18 cellular contexts compared by ENCODE assay signal in genomic region chr6:6766230-6766905, GRCh38.
DNase-seq lines count a peak whose midpoint lies in the region; ATAC-seq and TF ChIP-seq lines count a peak whose summit lies in the region.
"Had no signal": no experiment of that assay in that cellular context is flagged by ENCODE, and none has a peak within 500 bp of the region (broad histone marks: within the 10 kb centered on the region; RNA-seq: fewer than 3 reads in every experiment).

No MANE protein-coding gene starts in this region.

- intact Hi-C loops in body of pancreas (cut with DNase I) (no loop called here), Right ventricle myocardium superior (cut with DNase I) (no loop called here)
- intact Hi-C loops in CD8-positive, alpha-beta T cell (cut with DNase I, micrococcal nuclease), result no loop called here

- CTCF ChIA-PET in CD8-positive, alpha-beta T cell (lab: Charles Lee), result no interaction called here

- no peak for TF ChIP-seq CTCF in MM.1S (IDR thresholded peaks at IDR 0.05; ENCODE audit: low read length)
- TF ChIP-seq CTCF in body of pancreas (IDR thresholded peaks at IDR 0.05), result no peak
- TF ChIP-seq CTCF in liver (IDR thresholded peaks at IDR 0.05; ENCODE audit: low read depth, low read length, missing input control), result no peak
- no peak for TF ChIP-seq CTCF in foreskin keratinocyte (conservative IDR thresholded peaks at IDR 0.05)
- no peak for TF ChIP-seq CTCF in CD8-positive, alpha-beta T cell (IDR thresholded peaks at IDR 0.05)

- no peaks in the 10 kb centered on the region for H3K27me3 ChIP-seq in MM.1S (replicated peaks; ENCODE audit: insufficient read depth, low read length)
- no peaks in the 10 kb centered on the region for H3K27me3 ChIP-seq in body of pancreas
- no peaks in the 10 kb centered on the region for H3K27me3 ChIP-seq in liver (ENCODE audit: control insufficient read depth in 4 of 4, insufficient read depth in 4 of 4, low read length in 3 of 4)
- no peaks in the 10 kb centered on the region for H3K27me3 ChIP-seq in foreskin keratinocyte
- H3K27me3 ChIP-seq in CD8-positive, alpha-beta T cell (ENCODE audit: insufficient read depth, low read length), result no peaks in the 10 kb centered on the region

- H3F3A ChIP-seq in MM.1S (ENCODE audit: insufficient read depth, low read length), result no peaks in the 10 kb centered on the region

- H3K9me2 ChIP-seq in MM.1S (replicated peaks; ENCODE audit: insufficient read depth, low read length), result no peaks in the 10 kb centered on the region
- H3K9me2 ChIP-seq: SK-N-SH had no signal

- no peaks in the 10 kb centered on the region for H3K9me3 Mint-ChIP-seq in CD8-positive, alpha-beta T cell

- no peak for TF ChIP-seq POLR2A in body of pancreas (IDR thresholded peaks at IDR 0.05)

- H3K4me1 ChIP-seq in MM.1S (ENCODE audit: low read length) (0 out of 2 replicates have a peak, but pooled peaks cover 8% of the 10 kb centered on the region), body of pancreas (peaks cover 5% of the 10 kb centered on the region), liver (ENCODE audit: control insufficient read depth in 4 of 4, insufficient read depth in 4 of 4, low read length in 3 of 4) (peaks cover 0 to 20% (median 7%) of the 10 kb centered on the region in 4 donors), foreskin keratinocyte (no peaks in the 10 kb centered on the region)
- H3K4me1 ChIP-seq in CD8-positive, alpha-beta T cell (ENCODE audit: insufficient read depth, low read length), result no peaks in the 10 kb centered on the region

- H3K27ac Mint-ChIP-seq in CD8-positive, alpha-beta T cell, result no peak overlapping the region
- H3K27ac Mint-ChIP-seq: B cell; CD4-positive, CD25-positive, alpha-beta regulatory T cell had no signal

- H2AFZ ChIP-seq in MM.1S (ENCODE audit: low read length), result no peak overlapping the region

- H3K4me3 ChIP-seq in MM.1S (ENCODE audit: low read length) (no peak overlapping the region), body of pancreas (no peak overlapping the region), liver (ENCODE audit: low read depth in 1 of 3, low read length in 3 of 3) (no peak overlapping the region)
- H3K4me3 ChIP-seq in CD8-positive, alpha-beta T cell (ENCODE audit: low read depth, low read length), result no peak overlapping the region

- ATAC-seq in body of pancreas (peak; percentile 63), foreskin keratinocyte (no peak), Right ventricle myocardium superior (ENCODE audit: poor library complexity) (no peak)
- ATAC-seq in CD8-positive, alpha-beta T cell, result no peak
- ATAC-seq: HCT116, Right ventricle myocardium inferior had no signal

- H3K4me2 ChIP-seq in MM.1S (ENCODE audit: low read depth, low read length), result 0 out of 2 replicates have a peak overlapping the region, but pooled peaks have one; percentile 2
- H3K4me2 ChIP-seq: SK-N-SH had no signal

- peaks cover under 1% of the 10 kb centered on the region for H3K27me3 Mint-ChIP-seq in CD8-positive, alpha-beta T cell (ENCODE audit: low read depth)

- no peaks in the 10 kb centered on the region for H3K4me1 Mint-ChIP-seq in CD8-positive, alpha-beta T cell (ENCODE audit: low read depth)
- H3K4me1 Mint-ChIP-seq: B cell had no signal

- H3K79me2 ChIP-seq in MM.1S (ENCODE audit: low read length), result no peaks in the 10 kb centered on the region

- H3K9ac ChIP-seq in MM.1S (ENCODE audit: low read length) (no peak overlapping the region), liver (ENCODE audit: low read depth in 1 of 2, low read length in 2 of 2) (no peak overlapping the region)
- H3K9ac ChIP-seq: SK-N-SH had no signal

- H3K4me3 Mint-ChIP-seq in CD8-positive, alpha-beta T cell, result no peak overlapping the region
- H3K4me3 Mint-ChIP-seq: B cell; CD4-positive, CD25-positive, alpha-beta regulatory T cell had no signal

- H4K20me1 ChIP-seq in MM.1S (ENCODE audit: insufficient read depth, low read length), result no peaks in the 10 kb centered on the region

- WGBS in body of pancreas, 2 donors, result 74 to 75% methylated on average over 6 of the region's 6 CpGs
- 43% methylated on average over 6 of the region's 6 CpGs for WGBS in liver

- H3K36me3 ChIP-seq in MM.1S (replicated peaks; ENCODE audit: insufficient read depth, low read length), result no peaks in the 10 kb centered on the region
- no peaks in the 10 kb centered on the region for H3K36me3 ChIP-seq in body of pancreas (replicated peaks in 1 of 2; ENCODE audit: insufficient read depth in 1 of 2, low read depth in 2 of 2)
- H3K36me3 ChIP-seq in liver (ENCODE audit: control insufficient read depth in 4 of 4, insufficient read depth in 3 of 4, low read depth in 1 of 4, low read length in 3 of 4), result no peaks in the 10 kb centered on the region
- no peaks in the 10 kb centered on the region for H3K36me3 ChIP-seq in CD8-positive, alpha-beta T cell (ENCODE audit: insufficient read depth, low read length)

- H3K9me3 ChIP-seq in MM.1S (replicated peaks; ENCODE audit: insufficient read depth, low read length) (no peaks in the 10 kb centered on the region), body of pancreas (no peaks in the 10 kb centered on the region), liver (ENCODE audit: control insufficient read depth in 4 of 4, low read length in 3 of 4) (no peaks in the 10 kb centered on the region)
- no peaks in the 10 kb centered on the region for H3K9me3 ChIP-seq in CD8-positive, alpha-beta T cell (ENCODE audit: low read length)
- H3K9me3 ChIP-seq: SK-N-SH had no signal

- no peaks in the 10 kb centered on the region for H3K36me3 Mint-ChIP-seq in CD8-positive, alpha-beta T cell
- H3K36me3 Mint-ChIP-seq: CD4-positive, CD25-positive, alpha-beta regulatory T cell had no signal

- peak in 1 of 2 donors; percentile 8 for TF ChIP-seq RAD21 in liver (IDR thresholded peaks at IDR 0.05)

- H3K27ac ChIP-seq in MM.1S (ENCODE audit: low read length) (peak overlapping the region; percentile 29; the same call in 1 of the 2 replicates), body of pancreas (no peak overlapping the region), liver (ENCODE audit: low read depth in 1 of 2, low read length in 2 of 2) (peak overlapping the region; percentile 17 to 76), foreskin keratinocyte (no peak overlapping the region)
- no peak overlapping the region for H3K27ac ChIP-seq in CD8-positive, alpha-beta T cell (ENCODE audit: low read depth, low read length)
- H3K27ac ChIP-seq: HL-60 had no signal

- DNase-seq in MM.1S (peak; percentile 53), body of pancreas (peak in 3 of 4 donors; percentile 44 to 59 (median 50)), foreskin keratinocyte (no peak), Right ventricle myocardium superior (no peak)
- no peak for DNase-seq in activated naive CD4-positive, alpha-beta T cell (lab: John Stamatoyannopoulos, UW)
- DNase-seq in CD8-positive, alpha-beta T cell, result no peak
- DNase-seq: CD4-positive, CD25-positive, alpha-beta regulatory T cell; DMS79; NCI-H1436; NCI-H2029 treated with DMSO at 0.1 percent for 48 hours; NCI-H2171 treated with DMSO at 0.1 percent for 48 hours; NCI-H748 treated with DMSO at 0.1 percent for 48 hours; SK-N-SH had no signal

- POLR2A ChIA-PET in CD8-positive, alpha-beta T cell (lab: Charles Lee), result no interaction called here

TF ChIP-seq in liver, 16 proteins besides CTCF, POLR2A, EP300 and RAD21:
- TF ChIP-seq FOXA2 (IDR thresholded peaks at IDR 0.05) (no peak), ZBTB33 (IDR thresholded peaks at IDR 0.05) (no peak), HNF4A (conservative IDR thresholded peaks at IDR 0.05) (peak; percentile 19 to 25), RXRA (IDR thresholded peaks at IDR 0.05) (peak in 1 of 2 donors; percentile 19), ATF3 (IDR thresholded peaks at IDR 0.05) (no peak), SP1 (IDR thresholded peaks at IDR 0.05) (peak; percentile 16)

Comparison
In these comparisons a context has a peak if more than half of its experiments do, and no peak if none do; other contexts are left out.
1. DNase-seq: peak in MM.1S (single experiment) and body of pancreas (3 of 4); none in foreskin keratinocyte (0 of 2), activated naive CD4-positive, alpha-beta T cell (0 of 4), Right ventricle myocardium superior (single experiment) and CD8-positive, alpha-beta T cell (0 of 7).
2. H3K27ac ChIP-seq: peak in MM.1S (single experiment) and liver (2 of 2); none in body of pancreas (0 of 4), foreskin keratinocyte (single experiment) and CD8-positive, alpha-beta T cell (single experiment).